In the genomic region with DNA sequence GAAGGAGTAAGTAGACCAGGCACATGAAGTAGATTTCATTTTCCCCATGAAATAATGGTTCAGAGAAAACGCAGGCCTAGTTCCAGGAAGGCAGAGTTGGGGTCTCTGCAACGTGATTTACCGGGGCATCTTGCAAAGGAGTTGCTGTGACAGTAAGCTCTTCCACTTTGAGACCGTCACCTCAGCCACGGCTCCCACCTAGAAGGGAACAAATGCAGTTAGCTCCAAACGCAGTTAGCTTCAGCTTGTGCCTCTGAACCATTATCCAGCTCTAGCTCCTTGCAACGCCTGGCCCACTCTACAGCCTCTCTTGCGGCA, we compare ENCODE assay signal across 8 cellular contexts. TPM values are rescaled to one million over a fixed set of nuclear protein-coding genes. Genes with fewer than 3 reads are reported as not detected.
A peak's percentile ranks its signal among the peaks of the same experiment; 100 is the strongest.
DNase-seq lines count a peak whose midpoint lies in the region; ATAC-seq, FAIRE-seq and TF ChIP-seq lines count a peak whose summit lies in the region.

No MANE protein-coding gene starts in this region.

- H3K9ac ChIP-seq in neural cell (ENCODE audit: low read length), result peak overlapping the region; percentile 92

- H3K9me2 ChIP-seq in neural cell (ENCODE audit: insufficient read depth, low read length), result no peaks in the 10 kb centered on the region

- H3K4me3 Mint-ChIP-seq in effector memory CD8-positive, alpha-beta T cell, result peak overlapping the region; percentile 95 to 99

- H3K27ac ChIP-seq in neural cell (ENCODE audit: low read length), result peak overlapping the region; percentile 91

- CTCF ChIA-PET in BJ (lab: Yijun Ruan, JAX), result interaction anchor here (1.4 kb wide), 1 partner anchor 13 kb away, joined by 6 read pairs; no protein-coding TSS in a partner anchor

- TF ChIP-seq POLR2A in H54 (IDR thresholded peaks at IDR 0.05; ENCODE audit: low read depth, low read length), result no peak

- no peak for ATAC-seq in effector memory CD8-positive, alpha-beta T cell (replicated peaks)
- ATAC-seq in GM18870 (IDR thresholded peaks at IDR 0.05; ENCODE audit: unreplicated experiment), result no peak
- ATAC-seq in HG03135 (IDR thresholded peaks at IDR 0.05; ENCODE audit: unreplicated experiment), result no peak

- no peaks in the 10 kb centered on the region for H3K27me3 Mint-ChIP-seq in effector memory CD8-positive, alpha-beta T cell

- H3K79me2 ChIP-seq in neural cell (replicated peaks; ENCODE audit: insufficient read depth, low read length), result no peaks in the 10 kb centered on the region

- H3F3A ChIP-seq in neural cell (ENCODE audit: insufficient read depth, low read length, poor library complexity, severe bottlenecking), result no peaks in the 10 kb centered on the region

- H3K9me3 ChIP-seq in MG63 (no peaks in the 10 kb centered on the region), neural cell (ENCODE audit: low read length) (no peaks in the 10 kb centered on the region)

- H3K36me3 Mint-ChIP-seq in effector memory CD8-positive, alpha-beta T cell (ENCODE audit: insufficient read depth), result peaks cover 67% of the 10 kb centered on the region

- peaks cover 43 to 48% of the 10 kb centered on the region in 2 donors for H3K4me1 Mint-ChIP-seq in effector memory CD8-positive, alpha-beta T cell (ENCODE audit: low read depth in 2 of 2)

- H3K36me3 ChIP-seq in BJ (ENCODE audit: control insufficient read depth, insufficient read depth, low read length), result peaks cover 14% of the 10 kb centered on the region
- peaks cover 49% of the 10 kb centered on the region for H3K36me3 ChIP-seq in MG63
- no peaks in the 10 kb centered on the region for H3K36me3 ChIP-seq in neural cell (ENCODE audit: insufficient read depth, low read length)

- H3K4me3 ChIP-seq in BJ (ENCODE audit: low read depth, low read length) (peak overlapping the region; percentile 58), MG63 (peak overlapping the region; percentile 88), neural cell (ENCODE audit: low read length) (peak overlapping the region; percentile 74)

- peak overlapping the region; percentile 72 for H3K4me2 ChIP-seq in neural cell (ENCODE audit: low read length)

- TF ChIP-seq CTCF in BJ (IDR thresholded peaks at IDR 0.05; ENCODE audit: insufficient read depth, low read depth, low read length) (no peak), neural cell (IDR thresholded peaks at IDR 0.05; ENCODE audit: poor library complexity, severe bottlenecking) (no peak)

- TF ChIP-seq EP300 in neural cell (conservative IDR thresholded peaks at IDR 0.05; ENCODE audit: poor library complexity, severe bottlenecking), result no peak

- H3K27ac Mint-ChIP-seq in effector memory CD8-positive, alpha-beta T cell, result peak overlapping the region; percentile 99 to 100

- no peak for TF ChIP-seq RAD21 in neural cell (conservative IDR thresholded peaks at IDR 0.05)

- H3K27me3 ChIP-seq in BJ (ENCODE audit: control insufficient read depth, insufficient read depth, low read length) (no peaks in the 10 kb centered on the region), MG63 (no peaks in the 10 kb centered on the region), neural cell (ENCODE audit: insufficient read depth, low read depth, low read length) (no peaks in the 10 kb centered on the region)

- POLR2A ChIA-PET in BJ (lab: Charles Lee), result no interaction called here

- DNase-seq in BJ (ENCODE audit: low read depth), result no peak
- DNase-seq in MG63, result no peak
- DNase-seq in effector memory CD8-positive, alpha-beta T cell, result no peak
- DNase-seq in COR-L47 (lab: John Stamatoyannopoulos, UW), result no peak
- no peak for DNase-seq in H54 (ENCODE audit: insufficient read length, low spot score)

- H3K9me3 Mint-ChIP-seq in effector memory CD8-positive, alpha-beta T cell, result no peaks in the 10 kb centered on the region

- H4K20me1 ChIP-seq in neural cell (ENCODE audit: insufficient read depth), result no peaks in the 10 kb centered on the region

- FAIRE-seq in H54 (lab: Jason Lieb, UNC), result no peak

- H2AFZ ChIP-seq in neural cell (ENCODE audit: low read depth, low read length), result peak overlapping the region; percentile 95

TF ChIP-seq in neural cell, 6 proteins besides CTCF, POLR2A, EP300 and RAD21:
- no peak for TF ChIP-seq EZH2 (IDR thresholded peaks at IDR 0.05; ENCODE audit: borderline replicate concordance, insufficient read depth, low read length, poor library complexity, severe bottlenecking)
- no peak for TF ChIP-seq SMC3 (conservative IDR thresholded peaks at IDR 0.05; ENCODE audit: poor library complexity)
- TF ChIP-seq MXI1 (conservative IDR thresholded peaks at IDR 0.05; ENCODE audit: poor library complexity, severe bottlenecking), result no peak
- TF ChIP-seq TAF1 (IDR thresholded peaks at IDR 0.05; ENCODE audit: low read depth), result no peak
- TF ChIP-seq POLR2AphosphoS5 (IDR thresholded peaks at IDR 0.05), result no peak
- TF ChIP-seq, protein P1, sequence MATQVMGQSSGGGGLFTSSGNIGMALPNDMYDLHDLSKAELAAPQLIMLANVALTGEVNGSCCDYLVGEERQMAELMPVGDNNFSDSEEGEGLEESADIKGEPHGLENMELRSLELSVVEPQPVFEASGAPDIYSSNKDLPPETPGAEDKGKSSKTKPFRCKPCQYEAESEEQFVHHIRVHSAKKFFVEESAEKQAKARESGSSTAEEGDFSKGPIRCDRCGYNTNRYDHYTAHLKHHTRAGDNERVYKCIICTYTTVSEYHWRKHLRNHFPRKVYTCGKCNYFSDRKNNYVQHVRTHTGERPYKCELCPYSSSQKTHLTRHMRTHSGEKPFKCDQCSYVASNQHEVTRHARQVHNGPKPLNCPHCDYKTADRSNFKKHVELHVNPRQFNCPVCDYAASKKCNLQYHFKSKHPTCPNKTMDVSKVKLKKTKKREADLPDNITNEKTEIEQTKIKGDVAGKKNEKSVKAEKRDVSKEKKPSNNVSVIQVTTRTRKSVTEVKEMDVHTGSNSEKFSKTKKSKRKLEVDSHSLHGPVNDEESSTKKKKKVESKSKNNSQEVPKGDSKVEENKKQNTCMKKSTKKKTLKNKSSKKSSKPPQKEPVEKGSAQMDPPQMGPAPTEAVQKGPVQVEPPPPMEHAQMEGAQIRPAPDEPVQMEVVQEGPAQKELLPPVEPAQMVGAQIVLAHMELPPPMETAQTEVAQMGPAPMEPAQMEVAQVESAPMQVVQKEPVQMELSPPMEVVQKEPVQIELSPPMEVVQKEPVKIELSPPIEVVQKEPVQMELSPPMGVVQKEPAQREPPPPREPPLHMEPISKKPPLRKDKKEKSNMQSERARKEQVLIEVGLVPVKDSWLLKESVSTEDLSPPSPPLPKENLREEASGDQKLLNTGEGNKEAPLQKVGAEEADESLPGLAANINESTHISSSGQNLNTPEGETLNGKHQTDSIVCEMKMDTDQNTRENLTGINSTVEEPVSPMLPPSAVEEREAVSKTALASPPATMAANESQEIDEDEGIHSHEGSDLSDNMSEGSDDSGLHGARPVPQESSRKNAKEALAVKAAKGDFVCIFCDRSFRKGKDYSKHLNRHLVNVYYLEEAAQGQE (IDR thresholded peaks at IDR 0.05; ENCODE audit: borderline replicate concordance), result no peak

RNA-seq across cellular contexts. Expression of a gene that starts 7.0 kb away (rescaled TPM):
- polyA plus RNA-seq in BJ (2011; rRNA removed) (0.02 TPM in 1 of 2 replicates, not detected in the other), neural cell (0.38 TPM in 1 of 2 replicates, not detected in the other)
- 0.14 and 0.15 TPM in 2 replicates for polyA minus RNA-seq in BJ (2011; rRNA and poly(A)+ RNA removed)
- total RNA-seq in MG63 (2014; rRNA removed; shearing (Covaris generic); ENCODE audit: low replicate concordance), result 0.03 TPM in 1 of 2 replicates, not detected in the other
- polyA minus RNA-seq in neural cell, result 0.24 and 0.35 TPM in 2 replicates

RNA-seq across cellular contexts. Expression of a gene that starts 14.1 kb away (rescaled TPM):
- polyA plus RNA-seq in BJ (2011; rRNA removed) (25.8 and 48.2 TPM in 2 replicates), neural cell (25.8 and 37.5 TPM in 2 replicates)
- polyA minus RNA-seq in BJ (2011; rRNA and poly(A)+ RNA removed), result 44.5 and 64.7 TPM in 2 replicates
- 43.2 and 50.6 TPM in 2 replicates for total RNA-seq in MG63 (2014; rRNA removed; shearing (Covaris generic); ENCODE audit: low replicate concordance)
- polyA minus RNA-seq in neural cell, result 17.3 and 18.6 TPM in 2 replicates
